Comparison of ENCODE assay signal across 1 cellular context in the genomic region with DNA sequence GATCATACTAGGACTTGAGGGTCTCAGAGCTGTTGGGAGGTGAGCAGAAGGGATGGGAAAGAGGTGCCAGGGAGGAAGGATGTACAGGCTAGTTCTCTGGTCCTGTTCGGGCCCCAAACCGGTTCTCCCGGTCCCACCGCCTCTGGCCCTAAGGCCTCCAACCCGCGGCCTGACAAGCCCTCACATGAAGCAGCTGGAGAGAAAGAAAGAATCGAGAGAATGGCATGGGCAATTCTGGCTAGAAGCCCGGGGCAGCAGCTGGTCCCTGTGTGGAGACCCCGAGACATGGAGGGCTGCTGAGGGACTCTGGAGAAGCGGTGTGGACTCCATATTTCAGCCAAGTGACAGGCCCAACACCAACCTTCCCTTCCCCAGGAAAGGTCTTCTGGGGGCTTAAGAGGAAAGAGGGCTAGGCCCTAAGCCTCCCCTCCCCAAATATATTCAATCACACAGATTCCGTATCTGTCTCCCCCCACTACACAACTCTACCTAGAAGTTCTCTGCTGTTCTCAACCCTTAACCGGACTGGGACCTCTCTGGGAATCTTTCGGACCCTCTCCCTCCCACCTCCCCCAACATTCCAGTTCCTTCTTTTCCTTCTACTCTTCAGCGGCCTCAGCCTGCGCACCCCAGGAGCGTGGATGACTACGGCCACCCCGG.
TF ChIP-seq lines count a peak whose summit lies in the region.

No MANE protein-coding gene starts in this region.

TF ChIP-seq in neural cell, 6 proteins besides CTCF, POLR2A, EP300 and RAD21 (continued from another document):
- TF ChIP-seq, protein P1, sequence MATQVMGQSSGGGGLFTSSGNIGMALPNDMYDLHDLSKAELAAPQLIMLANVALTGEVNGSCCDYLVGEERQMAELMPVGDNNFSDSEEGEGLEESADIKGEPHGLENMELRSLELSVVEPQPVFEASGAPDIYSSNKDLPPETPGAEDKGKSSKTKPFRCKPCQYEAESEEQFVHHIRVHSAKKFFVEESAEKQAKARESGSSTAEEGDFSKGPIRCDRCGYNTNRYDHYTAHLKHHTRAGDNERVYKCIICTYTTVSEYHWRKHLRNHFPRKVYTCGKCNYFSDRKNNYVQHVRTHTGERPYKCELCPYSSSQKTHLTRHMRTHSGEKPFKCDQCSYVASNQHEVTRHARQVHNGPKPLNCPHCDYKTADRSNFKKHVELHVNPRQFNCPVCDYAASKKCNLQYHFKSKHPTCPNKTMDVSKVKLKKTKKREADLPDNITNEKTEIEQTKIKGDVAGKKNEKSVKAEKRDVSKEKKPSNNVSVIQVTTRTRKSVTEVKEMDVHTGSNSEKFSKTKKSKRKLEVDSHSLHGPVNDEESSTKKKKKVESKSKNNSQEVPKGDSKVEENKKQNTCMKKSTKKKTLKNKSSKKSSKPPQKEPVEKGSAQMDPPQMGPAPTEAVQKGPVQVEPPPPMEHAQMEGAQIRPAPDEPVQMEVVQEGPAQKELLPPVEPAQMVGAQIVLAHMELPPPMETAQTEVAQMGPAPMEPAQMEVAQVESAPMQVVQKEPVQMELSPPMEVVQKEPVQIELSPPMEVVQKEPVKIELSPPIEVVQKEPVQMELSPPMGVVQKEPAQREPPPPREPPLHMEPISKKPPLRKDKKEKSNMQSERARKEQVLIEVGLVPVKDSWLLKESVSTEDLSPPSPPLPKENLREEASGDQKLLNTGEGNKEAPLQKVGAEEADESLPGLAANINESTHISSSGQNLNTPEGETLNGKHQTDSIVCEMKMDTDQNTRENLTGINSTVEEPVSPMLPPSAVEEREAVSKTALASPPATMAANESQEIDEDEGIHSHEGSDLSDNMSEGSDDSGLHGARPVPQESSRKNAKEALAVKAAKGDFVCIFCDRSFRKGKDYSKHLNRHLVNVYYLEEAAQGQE (IDR thresholded peaks at IDR 0.05; ENCODE audit: borderline replicate concordance) = no peak
- no peak for TF ChIP-seq EZH2 (IDR thresholded peaks at IDR 0.05; ENCODE audit: borderline replicate concordance, insufficient read depth, low read length, poor library complexity, severe bottlenecking)
